In genomic region chr15:50687302-50687902, GRCh38 we compare ENCODE assay signal across 8 cellular contexts. TPM values are rescaled to one million over a fixed set of nuclear protein-coding genes. Genes with fewer than 3 reads are reported as not detected.
A peak's percentile ranks its signal among the peaks of the same experiment; 100 is the strongest.
DNase-seq lines count a peak whose midpoint lies in the region; ATAC-seq and TF ChIP-seq lines count a peak whose summit lies in the region.

No MANE protein-coding gene starts in this region.

- H3K27me3 ChIP-seq in Peyer's patch (no peaks in the 10 kb centered on the region), esophagus squamous epithelium (no peaks in the 10 kb centered on the region)

- 38 to 60% methylated on average over 10 of the region's 10 CpGs for WGBS in esophagus squamous epithelium, 2 donors

- DNase-seq in NCI-H2227 treated with DMSO at 0.1 percent for 48 hours (lab: John Stamatoyannopoulos, UW) = peak; percentile 57
- no peak for DNase-seq in NCI-H2227 (lab: John Stamatoyannopoulos, UW; ENCODE audit: unreplicated experiment)
- DNase-seq in Peyer's patch = no peak
- no peak for DNase-seq in esophagus squamous epithelium (lab: John Stamatoyannopoulos, UW)
- no peak for DNase-seq in sciatic nerve (ENCODE audit: low spot score)
- no peak for DNase-seq in NOMO-1 (lab: John Stamatoyannopoulos, UW; ENCODE audit: unreplicated experiment in 2 of 2)
- no peak for DNase-seq in HPDE6-E6E7 (ENCODE audit: extremely low spot score)

- H3K9me3 ChIP-seq in Peyer's patch = no peaks in the 10 kb centered on the region
- H3K9me3 ChIP-seq in esophagus squamous epithelium = no peaks in the 10 kb centered on the region

- TF ChIP-seq POLR2A in Peyer's patch (IDR thresholded peaks at IDR 0.05) (no peak), esophagus squamous epithelium (IDR thresholded peaks at IDR 0.05) (no peak), GM18505 (IDR thresholded peaks at IDR 0.05; ENCODE audit: borderline replicate concordance, extremely low read depth, insufficient read depth, insufficient read length) (no peak)

- intact Hi-C loops in esophagus squamous epithelium (cut with DNase I) (loop anchor here (2.0 to 10.0 kb wide), 2 partner anchors 77 to 187 kb away; partner anchors contain the start of gene SPPL2A), sciatic nerve (cut with DNase I) (no loop called here)

- ATAC-seq in sciatic nerve = peak; percentile 7
- no peak for ATAC-seq in GM18505 (IDR thresholded peaks at IDR 0.05; ENCODE audit: unreplicated experiment)

- no peak for TF ChIP-seq CTCF in Peyer's patch (IDR thresholded peaks at IDR 0.05)
- no peak for TF ChIP-seq CTCF in esophagus squamous epithelium (IDR thresholded peaks at IDR 0.05)

- H3K27ac ChIP-seq in Peyer's patch = peak overlapping the region; percentile 83 to 96 (median 90)
- H3K27ac ChIP-seq in esophagus squamous epithelium = peak overlapping the region; percentile 82 to 97 (median 91)

- peaks cover 0 to 7% (median 0%) of the 10 kb centered on the region in 3 donors for H3K36me3 ChIP-seq in Peyer's patch
- H3K36me3 ChIP-seq in esophagus squamous epithelium = peaks cover 0 to 3% (median 0%) of the 10 kb centered on the region in 3 donors

- H3K4me1 ChIP-seq in Peyer's patch (peaks cover 0 to 36% (median 8%) of the 10 kb centered on the region in 4 donors), esophagus squamous epithelium (peaks cover 6 to 49% (median 28%) of the 10 kb centered on the region in 3 donors)

- peak overlapping the region; percentile 75 to 85 (median 79) for H3K4me3 ChIP-seq in Peyer's patch
- H3K4me3 ChIP-seq in esophagus squamous epithelium = peak overlapping the region; percentile 46 to 86 (median 72)

RNA-seq across cellular contexts. Expression of gene TRPM7, which starts 0.8 kb away (rescaled TPM):
- 10 to 100 TPM; 44.1 to 93.3 (median 63.6) TPM for total RNA-seq in Peyer's patch
- total RNA-seq in esophagus squamous epithelium = 10 to 100 TPM; 10.7 to 42.7 (median 27.2) TPM
- 57.8 TPM for total RNA-seq in sciatic nerve
